ENCODE assay signal across 14 cellular contexts in the genomic region with DNA sequence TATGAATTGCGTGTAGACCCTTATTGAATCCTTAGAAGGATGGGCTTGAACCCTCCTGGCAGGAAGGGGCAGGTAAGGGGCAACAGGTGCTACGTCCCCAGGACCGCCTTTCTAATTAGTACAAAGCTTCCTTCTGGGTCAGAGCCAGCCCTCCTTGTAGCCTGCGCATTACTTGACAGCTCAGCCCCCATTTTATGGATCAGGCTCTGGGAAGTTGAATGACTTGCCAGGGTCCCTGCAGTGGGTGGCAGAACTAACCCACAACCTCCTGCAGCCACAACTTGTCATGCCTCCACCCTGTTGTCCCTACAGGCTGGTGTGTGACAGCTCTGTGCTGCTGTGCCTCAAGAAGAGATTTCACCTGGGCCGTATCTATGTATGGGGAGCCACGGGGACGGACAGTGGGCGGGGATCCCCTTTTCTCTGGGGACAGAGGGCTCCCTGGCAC. TPM values are rescaled to one million over a fixed set of nuclear protein-coding genes. Genes with fewer than 3 reads are reported as not detected.
DNase-seq lines count a peak whose midpoint lies in the region; ATAC-seq, FAIRE-seq and TF ChIP-seq lines count a peak whose summit lies in the region.
"Had no signal": no experiment of that assay in that cellular context is flagged by ENCODE, and none has a peak within 500 bp of the region (broad histone marks: within the 10 kb centered on the region; RNA-seq: fewer than 3 reads in every experiment).

No MANE protein-coding gene starts in this region.

- H3K36me3 Mint-ChIP-seq in CD4-positive, CD25-positive, alpha-beta regulatory T cell, result no peaks in the 10 kb centered on the region
- no peaks in the 10 kb centered on the region for H3K36me3 Mint-ChIP-seq in activated CD8-positive, alpha-beta T cell treated with anti-CD3 and anti-CD28 coated beads, Interleukin-2, amount 10 ng/mL, durations not matched to agents 7 days and 5 days (ENCODE audit: low read depth)
- H3K36me3 Mint-ChIP-seq in naive B cell, result no peaks in the 10 kb centered on the region

- no peak for DNase-seq in A549 (ENCODE audit: low read depth in 1 of 2, low spot score in 1 of 2)
- peak in 1 of 3 donors; percentile 18 for DNase-seq in CD4-positive, CD25-positive, alpha-beta regulatory T cell
- DNase-seq in activated CD8-positive, alpha-beta T cell treated with anti-CD3 and anti-CD28 coated beads, Interleukin-2, amount 10 ng/mL, durations not matched to agents 7 days and 5 days, result no peak
- no peak for DNase-seq in naive B cell
- no peak for DNase-seq in iPS-NIHi11 (ENCODE audit: low spot score)
- no peak for DNase-seq in NCI-H1092 (lab: John Stamatoyannopoulos, UW)
- DNase-seq: foreskin fibroblast, midbrain had no signal

- H3K27me3 Mint-ChIP-seq in CD4-positive, CD25-positive, alpha-beta regulatory T cell, result peaks cover 27% of the 10 kb centered on the region
- peaks cover 14% of the 10 kb centered on the region for H3K27me3 Mint-ChIP-seq in activated CD8-positive, alpha-beta T cell treated with anti-CD3 and anti-CD28 coated beads, Interleukin-2, amount 10 ng/mL, durations not matched to agents 7 days and 5 days (ENCODE audit: low read depth)
- H3K27me3 Mint-ChIP-seq in naive B cell, result no peaks in the 10 kb centered on the region

- H3K27ac Mint-ChIP-seq in CD4-positive, CD25-positive, alpha-beta regulatory T cell, result peak overlapping the region in 1 of 3 donors; percentile 42
- H3K27ac Mint-ChIP-seq in activated CD8-positive, alpha-beta T cell treated with anti-CD3 and anti-CD28 coated beads, Interleukin-2, amount 10 ng/mL, durations not matched to agents 7 days and 5 days, result peak overlapping the region; percentile 11
- H3K27ac Mint-ChIP-seq in naive B cell, result peak overlapping the region in 1 of 6 donors; percentile 70

- 90% methylated on average over 8 of the region's 8 CpGs for WGBS in A549 (ENCODE audit: missing lambda C conversion rate)

- TF ChIP-seq CTCF in A549 (IDR thresholded peaks at IDR 0.05), result no peak

- H3K4me1 ChIP-seq in A549, result peaks cover 21% of the 10 kb centered on the region
- H3K4me1 ChIP-seq in CD4-positive, CD25-positive, alpha-beta regulatory T cell (ENCODE audit: control insufficient read depth, insufficient read depth, low read length, poor library complexity, severe bottlenecking), result peaks cover 22% of the 10 kb centered on the region

- FAIRE-seq in A549 (lab: Jason Lieb, UNC), result no peak
- FAIRE-seq: GM19239 had no signal

- no peak overlapping the region for H3K4me3 ChIP-seq in A549
- H3K4me3 ChIP-seq in CD4-positive, CD25-positive, alpha-beta regulatory T cell (ENCODE audit: low read depth, low read length), result no peak overlapping the region

- CTCF ChIA-PET in A549 (lab: Yijun Ruan, JAX), result interaction anchor here (0.6 to 29.9 kb wide), 9 partner anchors 10 to 159 kb away, joined by 3 to 926 read pairs (median 7); a partner anchor contains a TSS
- CTCF ChIA-PET in activated CD8-positive, alpha-beta T cell treated with anti-CD3 and anti-CD28 coated beads, Interleukin-2, amount 10 ng/mL, durations not matched to agents 7 days and 5 days (lab: Charles Lee), result interaction anchor here (0.8 to 2.6 kb wide), 6 partner anchors 11 to 340 kb away, joined by 3 to 18 read pairs (median 4); a partner anchor contains a TSS

- POLR2A ChIA-PET in A549 (lab: Yijun Ruan, JAX), result no interaction called here
- POLR2A ChIA-PET in activated CD8-positive, alpha-beta T cell treated with anti-CD3 and anti-CD28 coated beads, Interleukin-2, amount 10 ng/mL, durations not matched to agents 7 days and 5 days (lab: Charles Lee), result interaction anchor here (0.5 to 1.4 kb wide), 7 partner anchors 9 to 390 kb away, joined by 3 to 6 read pairs (median 3); a partner anchor contains a TSS

- no peak for TF ChIP-seq POLR2A in A549 (IDR thresholded peaks at IDR 0.05; ENCODE audit: low read length)

- no peak for ATAC-seq in A549
- no peak for ATAC-seq in CD4-positive, CD25-positive, alpha-beta regulatory T cell (ENCODE audit: low read depth in 2 of 2)
- no peak for ATAC-seq in activated CD8-positive, alpha-beta T cell treated with anti-CD3 and anti-CD28 coated beads, Interleukin-2, amount 10 ng/mL, durations not matched to agents 7 days and 5 days
- no peak for ATAC-seq in naive B cell (ENCODE audit: low read depth in 2 of 2)
- no peak for ATAC-seq in HG03442 (IDR thresholded peaks at IDR 0.05; ENCODE audit: unreplicated experiment)
- ATAC-seq in GM18861 (IDR thresholded peaks at IDR 0.05; ENCODE audit: unreplicated experiment), result no peak

- no peak for TF ChIP-seq RAD21 in A549 (conservative IDR thresholded peaks at IDR 0.05 in 1 of 2, IDR thresholded peaks at IDR 0.05 in 1 of 2)

- no peak for TF ChIP-seq EP300 in A549 (IDR thresholded peaks at IDR 0.05)

- no peaks in the 10 kb centered on the region for H3K9me3 ChIP-seq in A549
- H3K9me3 ChIP-seq in CD4-positive, CD25-positive, alpha-beta regulatory T cell (ENCODE audit: control insufficient read depth in 2 of 2, low read length in 2 of 2), result no peaks in the 10 kb centered on the region
- H3K9me3 ChIP-seq: prostate gland had no signal

- H3K27ac ChIP-seq in A549, result peak overlapping the region in 1 of 2 experiments; percentile 29; a peak in 2 of 6 replicates
- H3K27ac ChIP-seq in CD4-positive, CD25-positive, alpha-beta regulatory T cell (ENCODE audit: insufficient read depth, low read length, poor library complexity, severe bottlenecking), result no peak overlapping the region

- peak overlapping the region; percentile 26 to 75 (median 41) for H3K4me3 Mint-ChIP-seq in CD4-positive, CD25-positive, alpha-beta regulatory T cell
- peak overlapping the region; percentile 3 for H3K4me3 Mint-ChIP-seq in activated CD8-positive, alpha-beta T cell treated with anti-CD3 and anti-CD28 coated beads, Interleukin-2, amount 10 ng/mL, durations not matched to agents 7 days and 5 days
- H3K4me3 Mint-ChIP-seq in naive B cell, result peak overlapping the region in 7 of 8 donors; percentile 36 to 79 (median 56)

- H3K36me3 ChIP-seq in CD4-positive, CD25-positive, alpha-beta regulatory T cell (ENCODE audit: control insufficient read depth, insufficient read depth, low read length), result no peaks in the 10 kb centered on the region
- H3K36me3 ChIP-seq: prostate gland had no signal

- peak overlapping the region; percentile 92; the same call in 2 of the 3 replicates for H3K4me2 ChIP-seq in A549

- peaks cover 0 to 24% (median 9%) of the 10 kb centered on the region in 4 donors for H3K4me1 Mint-ChIP-seq in CD4-positive, CD25-positive, alpha-beta regulatory T cell
- peaks cover 24% of the 10 kb centered on the region for H3K4me1 Mint-ChIP-seq in activated CD8-positive, alpha-beta T cell treated with anti-CD3 and anti-CD28 coated beads, Interleukin-2, amount 10 ng/mL, durations not matched to agents 7 days and 5 days (ENCODE audit: low read depth)
- peaks cover 5 to 21% (median 12%) of the 10 kb centered on the region in 3 donors for H3K4me1 Mint-ChIP-seq in naive B cell

- peaks cover 6% of the 10 kb centered on the region for H3K27me3 ChIP-seq in CD4-positive, CD25-positive, alpha-beta regulatory T cell (ENCODE audit: control insufficient read depth, insufficient read depth, low read length)

- no peaks in the 10 kb centered on the region for H3K9me3 Mint-ChIP-seq in CD4-positive, CD25-positive, alpha-beta regulatory T cell
- no peaks in the 10 kb centered on the region for H3K9me3 Mint-ChIP-seq in activated CD8-positive, alpha-beta T cell treated with anti-CD3 and anti-CD28 coated beads, Interleukin-2, amount 10 ng/mL, durations not matched to agents 7 days and 5 days (ENCODE audit: insufficient read depth)
- no peaks in the 10 kb centered on the region for H3K9me3 Mint-ChIP-seq in naive B cell

TF ChIP-seq in A549, 52 proteins besides CTCF, POLR2A, EP300 and RAD21 (continues in another document):
- TF ChIP-seq, protein P1, sequence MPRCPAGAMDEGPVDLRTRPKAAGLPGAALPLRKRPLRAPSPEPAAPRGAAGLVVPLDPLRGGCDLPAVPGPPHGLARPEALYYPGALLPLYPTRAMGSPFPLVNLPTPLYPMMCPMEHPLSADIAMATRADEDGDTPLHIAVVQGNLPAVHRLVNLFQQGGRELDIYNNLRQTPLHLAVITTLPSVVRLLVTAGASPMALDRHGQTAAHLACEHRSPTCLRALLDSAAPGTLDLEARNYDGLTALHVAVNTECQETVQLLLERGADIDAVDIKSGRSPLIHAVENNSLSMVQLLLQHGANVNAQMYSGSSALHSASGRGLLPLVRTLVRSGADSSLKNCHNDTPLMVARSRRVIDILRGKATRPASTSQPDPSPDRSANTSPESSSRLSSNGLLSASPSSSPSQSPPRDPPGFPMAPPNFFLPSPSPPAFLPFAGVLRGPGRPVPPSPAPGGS (IDR thresholded peaks at IDR 0.05), result no peak
- no peak for TF ChIP-seq CEBPB (IDR thresholded peaks at IDR 0.05)
- TF ChIP-seq SREBF2 (IDR thresholded peaks at IDR 0.05), result no peak
- TF ChIP-seq, protein P2, sequence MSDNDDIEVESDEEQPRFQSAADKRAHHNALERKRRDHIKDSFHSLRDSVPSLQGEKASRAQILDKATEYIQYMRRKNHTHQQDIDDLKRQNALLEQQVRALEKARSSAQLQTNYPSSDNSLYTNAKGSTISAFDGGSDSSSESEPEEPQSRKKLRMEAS (IDR thresholded peaks at IDR 0.05), result no peak

RNA-seq across cellular contexts. Expression of a gene that starts 2.7 kb away (rescaled TPM):
- 12.4 and 17.7 TPM in 2 replicates for polyA plus RNA-seq in A549 (2011; rRNA removed)
- polyA plus RNA-seq in A549 (2012; cell fraction: cytosol; rRNA removed), result 14.1 and 16.2 TPM in 2 replicates
- polyA plus RNA-seq in A549 (2012; cell fraction: nucleus; rRNA removed), result 120 and 145 TPM in 2 replicates
- 27.4 to 33.9 TPM (median 33.5 TPM) in 3 replicates for polyA plus RNA-seq in A549 (2017; fragmentation: RNase III; extraction: RNeasy Plus Mini Kit Qiagen cat#74134 plus additional on column Dnase treatment)
- 21.2 and 21.5 TPM in 2 replicates for polyA minus RNA-seq in A549 (2011; rRNA and poly(A)+ RNA removed)
- 117 TPM for total RNA-seq in CD4-positive, CD25-positive, alpha-beta regulatory T cell
- polyA plus RNA-seq in CD4-positive, CD25-positive, alpha-beta regulatory T cell, result 1 to 10 TPM in 2 of 4 donors, under 1 TPM in 2; 0.95 to 1.1 (median 1.0) TPM
- 10 to 100 TPM; 26.9 to 27.8 TPM for total RNA-seq in activated CD8-positive, alpha-beta T cell treated with anti-CD3 and anti-CD28 coated beads, Interleukin-2, amount 10 ng/mL, durations not matched to agents 7 days and 5 days
- polyA plus RNA-seq in naive B cell (ENCODE audit: low read depth in 6 of 6), result 1 to 10 TPM; 2.9 to 5.9 (median 3.5) TPM

RNA-seq across cellular contexts. Expression of a gene that starts 42.9 kb away (rescaled TPM):
- 0.25 and 0.30 TPM in 2 replicates for polyA plus RNA-seq in A549 (2011; rRNA removed)
- polyA plus RNA-seq in A549 (2012; cell fraction: cytosol; rRNA removed), result 0.10 and 0.25 TPM in 2 replicates
- polyA plus RNA-seq in A549 (2012; cell fraction: nucleus; rRNA removed), result 0.86 and 0.97 TPM in 2 replicates
- polyA plus RNA-seq in A549 (2017; fragmentation: RNase III; extraction: RNeasy Plus Mini Kit Qiagen cat#74134 plus additional on column Dnase treatment), result 0.15 to 0.33 TPM (median 0.20 TPM) in 3 replicates
- polyA minus RNA-seq in A549 (2011; rRNA and poly(A)+ RNA removed), result 0.19 and 0.21 TPM in 2 replicates
- total RNA-seq in CD4-positive, CD25-positive, alpha-beta regulatory T cell, result 1.6 TPM
- polyA plus RNA-seq in CD4-positive, CD25-positive, alpha-beta regulatory T cell, result under 1 TPM in 2 of 4 donors, not detected in 2; 0.07 to 0.10 TPM
- under 1 TPM in 1 of 2 experiments, not detected in 1; 0.31 TPM for total RNA-seq in activated CD8-positive, alpha-beta T cell treated with anti-CD3 and anti-CD28 coated beads, Interleukin-2, amount 10 ng/mL, durations not matched to agents 7 days and 5 days
- polyA plus RNA-seq in naive B cell (ENCODE audit: low read depth in 6 of 6), result 1 to 10 TPM in 2 of 6 donors, under 1 TPM in 2, not detected in 2; 0.24 to 1.3 (median 1.1) TPM
- total RNA-seq: G401, SK-MEL-5 had no signal

Comparison
In these comparisons a context has a peak if more than half of its experiments do, and no peak if none do; other contexts are left out.
1. H3K4me3 Mint-ChIP-seq: peak in every context shown above with its lines; median percentile 56 in naive B cell; 41 in CD4-positive, CD25-positive, alpha-beta regulatory T cell; 3 in activated CD8-positive, alpha-beta T cell treated with anti-CD3 and anti-CD28 coated beads, Interleukin-2, amount 10 ng/mL, durations not matched to agents 7 days and 5 days.